ENCODE assay signal across 14 cellular contexts in the genomic region with DNA sequence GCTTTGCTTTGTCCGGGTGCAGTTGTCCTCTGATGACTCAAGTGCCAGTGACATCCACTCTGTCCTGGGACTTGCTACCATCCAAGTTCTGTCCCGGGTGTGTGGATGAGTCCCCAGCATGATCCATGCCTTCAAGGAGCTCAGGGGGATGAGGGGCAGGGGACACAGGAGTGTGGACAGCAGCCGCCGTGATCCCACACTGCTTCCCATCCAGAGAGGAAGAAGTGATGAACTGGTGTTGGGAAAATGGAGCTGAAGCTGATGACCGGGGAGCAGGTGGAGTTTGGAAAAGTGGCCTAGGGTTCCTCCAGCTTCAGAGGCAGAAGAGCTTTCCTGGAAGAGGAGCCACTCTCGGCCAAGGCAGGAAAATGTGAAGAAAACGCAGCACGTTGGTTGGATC.
"Had no signal": no experiment of that assay in that cellular context is flagged by ENCODE, and none has a peak within 500 bp of the region (broad histone marks: within the 10 kb centered on the region; RNA-seq: fewer than 3 reads in every experiment).

No MANE protein-coding gene starts in this region.

- H3K27me3 ChIP-seq: body of pancreas, thyroid gland had no signal

- ATAC-seq: body of pancreas; left ventricle myocardium superior; mucosa of descending colon; stimulated activated naive B cell treated with anti-CD40 and anti-IgM and Interleukin-4, amounts not matched to agents 10 μg/mL and 1 μg/mL and 100 μg/mL, for 72 hours had no signal

- H3K4me3 ChIP-seq: body of pancreas, mucosa of descending colon, SK-N-MC, thyroid gland had no signal

- H3K27ac Mint-ChIP-seq: activated CD4-positive, alpha-beta memory T cell treated with anti-CD3 and anti-CD28 coated beads for 36 hours; activated naive CD8-positive, alpha-beta T cell; naive B cell; stimulated activated naive B cell treated with anti-CD40 and anti-IgM and Interleukin-4, amounts not matched to agents 10 μg/mL and 1 μg/mL and 100 μg/mL, for 72 hours; T-helper 2 cell treated with Interferon-gamma antibody and Interleukin-4, amounts not matched to agents 5 μg/mL and 100 μg/mL, for 36 hours had no signal

- DNase-seq: activated CD4-positive, alpha-beta memory T cell treated with anti-CD3 and anti-CD28 coated beads for 36 hours; activated gamma-delta T cell treated with Interleukin-2 at 50 U/mL for 16 hours; body of pancreas; caudate nucleus; erythroblast; kidney glomerular epithelial cell; left ventricle myocardium superior; mucosa of descending colon; naive B cell; stimulated activated naive B cell treated with anti-CD40 and anti-IgM and Interleukin-4, amounts not matched to agents 10 μg/mL and 1 μg/mL and 100 μg/mL, for 72 hours; thyroid gland had no signal

- H3K4me1 ChIP-seq: body of pancreas, thyroid gland had no signal

- H3K4me1 Mint-ChIP-seq: stimulated activated naive B cell treated with anti-CD40 and anti-IgM and Interleukin-4, amounts not matched to agents 10 μg/mL and 1 μg/mL and 100 μg/mL, for 72 hours had no signal

- H3K9me3 ChIP-seq: thyroid gland had no signal

- H3K4me3 Mint-ChIP-seq: activated CD4-positive, alpha-beta memory T cell treated with anti-CD3 and anti-CD28 coated beads for 36 hours; activated naive CD8-positive, alpha-beta T cell; naive B cell; stimulated activated naive B cell treated with anti-CD40 and anti-IgM and Interleukin-4, amounts not matched to agents 10 μg/mL and 1 μg/mL and 100 μg/mL, for 72 hours; T-helper 2 cell treated with Interferon-gamma antibody and Interleukin-4, amounts not matched to agents 5 μg/mL and 100 μg/mL, for 36 hours had no signal

- H3K36me3 ChIP-seq: thyroid gland had no signal

- H3K27me3 Mint-ChIP-seq: activated naive CD8-positive, alpha-beta T cell had no signal

- H3K27ac ChIP-seq: body of pancreas, SK-N-MC, thyroid gland had no signal
